ENCODE assay signal across 24 cellular contexts in the genomic region with DNA sequence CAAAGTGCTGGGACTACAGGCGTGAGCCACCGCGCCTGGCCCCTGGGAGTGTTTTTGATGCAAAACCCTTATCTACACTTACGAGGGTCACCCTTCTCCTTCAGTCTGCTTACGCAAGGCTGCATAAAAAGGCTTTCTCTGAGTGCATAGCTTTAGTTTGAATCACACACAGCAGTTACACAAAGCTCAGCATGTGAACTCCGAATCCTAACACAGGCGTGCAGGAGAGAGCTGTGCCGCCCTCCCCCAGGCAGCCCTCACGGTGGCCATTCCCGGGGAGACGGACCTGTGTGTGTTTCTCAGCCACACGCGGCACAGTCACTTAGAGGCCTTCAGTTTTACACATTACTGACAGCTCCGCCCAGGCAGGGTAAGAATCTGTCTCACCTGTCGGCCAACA. TPM values are rescaled to one million over a fixed set of nuclear protein-coding genes. Genes with fewer than 3 reads are reported as not detected.
DNase-seq lines count a peak whose midpoint lies in the region; ATAC-seq, FAIRE-seq and TF ChIP-seq lines count a peak whose summit lies in the region.
"Had no signal": no experiment of that assay in that cellular context is flagged by ENCODE, and none has a peak within 500 bp of the region (broad histone marks: within the 10 kb centered on the region; RNA-seq: fewer than 3 reads in every experiment).

No MANE protein-coding gene starts in this region.

- H3K27ac ChIP-seq in kidney (ENCODE audit: low read depth in 2 of 2, low read length in 2 of 2) = no peak overlapping the region
- H3K27ac ChIP-seq: prostate gland had no signal

- FAIRE-seq in H54 (lab: Jason Lieb, UNC) (peak; percentile 94), kidney (lab: Jason Lieb, UNC) (no peak)
- FAIRE-seq: GM18507, GM19239 had no signal

- H3K4me3 ChIP-seq in kidney (ENCODE audit: low read length in 2 of 2) = no peak overlapping the region
- H3K4me3 ChIP-seq: lung, prostate gland had no signal

- H3K9ac ChIP-seq in kidney (ENCODE audit: low read length in 2 of 2) = no peak overlapping the region

- intact Hi-C loops in kidney (cut with DNase I) = no loop called here

- TF ChIP-seq POLR2A in H54 (IDR thresholded peaks at IDR 0.05; ENCODE audit: low read depth, low read length) = no peak

- TF ChIP-seq CTCF in kidney (IDR thresholded peaks at IDR 0.05; ENCODE audit: borderline replicate concordance, extremely low read depth, insufficient read depth) = no peak

- peak; percentile 46 for DNase-seq in A172 (ENCODE audit: low spot score)
- peak; percentile 91 for DNase-seq in H54 (ENCODE audit: insufficient read length, low spot score)
- peak; percentile 26 for DNase-seq in brain pericyte (ENCODE audit: low read depth, low spot score)
- peak; percentile 52 for DNase-seq in kidney
- no peak for DNase-seq in HEK293T (ENCODE audit: extremely low spot score)
- no peak for DNase-seq in activated T-cell treated with anti-CD3 and anti-CD28 coated beads for 4 hours
- DNase-seq: activated CD4-positive, alpha-beta T cell treated with anti-CD3 and anti-CD28 coated beads, Interleukin-2, amount 50 U/mL, for 4 hours; activated naive CD8-positive, alpha-beta T cell treated with anti-CD3 and anti-CD28 coated beads, Interleukin-2, amount 10 ng/mL, durations not matched to agents 7 days and 5 days; activated T-cell treated with anti-CD3 and anti-CD28 coated beads, Interleukin-2, amount 50 U/mL, for 72 hours; glutamatergic neuron; immature natural killer cell; naive thymus-derived CD4-positive, alpha-beta T cell; NCI-H2107; NCI-H69; PC-3; stimulated activated naive CD8-positive, alpha-beta T cell treated with anti-CD3 and anti-CD28 coated beads, Interleukin-15, amount 100 ng/mL, for 72 hours had no signal

- POLR2A ChIA-PET in HEK293T (lab: Yijun Ruan, JAX) = interaction anchor here (1.6 kb wide), 1 partner anchor 94 kb away, joined by 3 read pairs; a partner anchor contains a TSS

- H3K9me3 ChIP-seq in kidney (ENCODE audit: control insufficient read depth in 1 of 2, low read length in 2 of 2) = no peaks in the 10 kb centered on the region
- H3K9me3 ChIP-seq: prostate gland had no signal

- no peaks in the 10 kb centered on the region for H3K36me3 ChIP-seq in kidney (ENCODE audit: control insufficient read depth in 1 of 2, insufficient read depth in 2 of 2, low read length in 2 of 2)
- H3K36me3 ChIP-seq: prostate gland had no signal

- H3K4me1 ChIP-seq in kidney (ENCODE audit: control insufficient read depth in 1 of 2, insufficient read depth in 1 of 2, low read depth in 1 of 2, low read length in 2 of 2) = no peaks in the 10 kb centered on the region
- H3K4me1 ChIP-seq: prostate gland had no signal

- CTCF ChIA-PET in HEK293T (lab: Yijun Ruan, JAX) = no interaction called here

- ATAC-seq in GM18907 (IDR thresholded peaks at IDR 0.05; ENCODE audit: unreplicated experiment) (no peak), HG02678 (IDR thresholded peaks at IDR 0.05; ENCODE audit: unreplicated experiment) (no peak)
- ATAC-seq: activated T-cell treated with anti-CD3 and anti-CD28 coated beads, Interleukin-2, amount 50 U/mL, for 72 hours; naive thymus-derived CD4-positive, alpha-beta T cell; PC-3; SK-N-SH treated with all-trans-retinoic acid at 6 μM for 48 hours; stimulated activated naive CD8-positive, alpha-beta T cell treated with anti-CD3 and anti-CD28 coated beads, Interleukin-15, amount 100 ng/mL, for 72 hours had no signal

TF ChIP-seq in HEK293T, 16 proteins besides CTCF, POLR2A, EP300 and RAD21:
- TF ChIP-seq ARNT (IDR thresholded peaks at IDR 0.05) (no peak), CTBP1 (IDR thresholded peaks at IDR 0.05; ENCODE audit: borderline replicate concordance) (no peak), FOXK2 (IDR thresholded peaks at IDR 0.05) (no peak), LEF1 (IDR thresholded peaks at IDR 0.05; ENCODE audit: borderline replicate concordance) (no peak), ZNF384 (IDR thresholded peaks at IDR 0.05) (no peak), FOXA1 (IDR thresholded peaks at IDR 0.05) (no peak), NFRKB (IDR thresholded peaks at IDR 0.05) (no peak), TARDBP (IDR thresholded peaks at IDR 0.05) (no peak), HDGF (IDR thresholded peaks at IDR 0.05; ENCODE audit: borderline replicate concordance) (no peak), SP1 (IDR thresholded peaks at IDR 0.05) (no peak), ELF4 (IDR thresholded peaks at IDR 0.05) (no peak), SUZ12 (IDR thresholded peaks at IDR 0.05) (no peak), FOXM1 (IDR thresholded peaks at IDR 0.05; ENCODE audit: borderline replicate concordance) (no peak), L3MBTL2 (conservative IDR thresholded peaks at IDR 0.05) (no peak), BHLHE40 (IDR thresholded peaks at IDR 0.05; ENCODE audit: borderline replicate concordance) (no peak)
- TF ChIP-seq, protein P1, sequence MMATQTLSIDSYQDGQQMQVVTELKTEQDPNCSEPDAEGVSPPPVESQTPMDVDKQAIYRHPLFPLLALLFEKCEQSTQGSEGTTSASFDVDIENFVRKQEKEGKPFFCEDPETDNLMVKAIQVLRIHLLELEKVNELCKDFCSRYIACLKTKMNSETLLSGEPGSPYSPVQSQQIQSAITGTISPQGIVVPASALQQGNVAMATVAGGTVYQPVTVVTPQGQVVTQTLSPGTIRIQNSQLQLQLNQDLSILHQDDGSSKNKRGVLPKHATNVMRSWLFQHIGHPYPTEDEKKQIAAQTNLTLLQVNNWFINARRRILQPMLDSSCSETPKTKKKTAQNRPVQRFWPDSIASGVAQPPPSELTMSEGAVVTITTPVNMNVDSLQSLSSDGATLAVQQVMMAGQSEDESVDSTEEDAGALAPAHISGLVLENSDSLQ (IDR thresholded peaks at IDR 0.05) = no peak

RNA-seq across cellular contexts. Expression of a gene that starts 26.7 kb away (rescaled TPM):
- total RNA-seq in A172 (2014; rRNA removed; shearing (Covaris generic)) = 3.4 and 9.9 TPM in 2 replicates
- 44.5 TPM for total RNA-seq in kidney
- 18.9 TPM for polyA plus RNA-seq in kidney (ENCODE audit: insufficient read depth, low read depth, low replicate concordance)

RNA-seq across cellular contexts. Expression of a gene that starts 27.0 kb away (rescaled TPM):
- 1.7 and 3.3 TPM in 2 replicates for total RNA-seq in A172 (2014; rRNA removed; shearing (Covaris generic))
- total RNA-seq in kidney = 21.8 TPM
- 19.1 TPM for polyA plus RNA-seq in kidney (ENCODE audit: insufficient read depth, low read depth, low replicate concordance)

RNA-seq across cellular contexts. Expression of a gene that starts 44.9 kb away (rescaled TPM):
- total RNA-seq in A172 (2014; rRNA removed; shearing (Covaris generic)) = 0.83 and 0.98 TPM in 2 replicates
- 5.2 TPM for total RNA-seq in kidney
- 5.0 TPM for polyA plus RNA-seq in kidney (ENCODE audit: insufficient read depth, low read depth, low replicate concordance)
- total RNA-seq: activated naive CD8-positive, alpha-beta T cell treated with anti-CD3 and anti-CD28 coated beads, Interleukin-2, amount 10 ng/mL, durations not matched to agents 7 days and 5 days; activated T-cell treated with anti-CD3 and anti-CD28 coated beads, Interleukin-2, amount 50 U/mL, for 72 hours; naive thymus-derived CD4-positive, alpha-beta T cell; PC-3; ureter had no signal
- polyA plus RNA-seq: immature natural killer cell; naive thymus-derived CD4-positive, alpha-beta T cell had no signal

Comparison
In these comparisons a context has a peak if more than half of its experiments do, and no peak if none do; other contexts are left out.
1. DNase-seq: peak in A172 (single experiment), H54 (single experiment), brain pericyte (single experiment) and kidney (single experiment); none in HEK293T (single experiment) and activated T-cell treated with anti-CD3 and anti-CD28 coated beads for 4 hours (single experiment).